ENCODE assay signal across 23 cellular contexts in genomic region chr22:47270463-47271135, GRCh38.
DNase-seq lines count a peak whose midpoint lies in the region; ATAC-seq, FAIRE-seq and TF ChIP-seq lines count a peak whose summit lies in the region.
"Had no signal": no experiment of that assay in that cellular context is flagged by ENCODE, and none has a peak within 500 bp of the region (broad histone marks: within the 10 kb centered on the region; RNA-seq: fewer than 3 reads in every experiment).

No MANE protein-coding gene starts in this region.

- TF ChIP-seq CTCF in HEK293 (tag by site-specific recombination; IDR thresholded peaks at IDR 0.05) (no peak), sigmoid colon (IDR thresholded peaks at IDR 0.05) (no peak)

- H3K27ac ChIP-seq in HEK293 (ENCODE audit: extremely low read depth, low read depth, low read length): no peak overlapping the region
- no peak overlapping the region for H3K27ac ChIP-seq in sigmoid colon
- H3K27ac ChIP-seq: PC-9, SJSA1 had no signal

- WGBS in sigmoid colon, 2 donors: 78 to 92% methylated on average over 14 of the region's 14 CpGs

- H3K9me3 ChIP-seq in HEK293 (ENCODE audit: control insufficient read depth, insufficient read depth, low read depth, low read length) (no peaks in the 10 kb centered on the region), sigmoid colon (peaks cover 0 to 3% (median 0%) of the 10 kb centered on the region in 4 donors)
- H3K9me3 ChIP-seq: BE2C, SJSA1 had no signal

- intact Hi-C loops in sigmoid colon (cut with DNase I): no loop called here

- no peak for ATAC-seq in GM18498 (IDR thresholded peaks at IDR 0.05; ENCODE audit: unreplicated experiment)

- DNase-seq in NCI-H2171 treated with DMSO at 0.1 percent for 48 hours (lab: John Stamatoyannopoulos, UW): peak; percentile 5
- no peak for DNase-seq in NCI-H2171 (lab: John Stamatoyannopoulos, UW)
- DNase-seq in RPMI7951 (ENCODE audit: low read depth): peak; percentile 46
- DNase-seq in sigmoid colon: peak; percentile 38
- DNase-seq in RCC 7860 (ENCODE audit: low spot score): no peak
- no peak for DNase-seq in GM03348 (ENCODE audit: low spot score)
- DNase-seq: 8988T; BE2C; CD4-positive, CD25-positive, alpha-beta regulatory T cell; GOT3; HFFc6; IMR-90; NCI-H1105 treated with DMSO at 0.1 percent for 48 hours; NCI-H1694; NCI-H2081 treated with DMSO at 0.1 percent for 48 hours; NCI-H226; NCI-H526; PC-9 had no signal

- no peak for TF ChIP-seq EP300 in sigmoid colon (IDR thresholded peaks at IDR 0.05)

- H3K4me3 ChIP-seq in HEK293 (ENCODE audit: low read depth, low read length) (no peak overlapping the region), sigmoid colon (no peak overlapping the region)
- H3K4me3 ChIP-seq: PC-9, SJSA1 had no signal

- no peaks in the 10 kb centered on the region for H3K36me3 ChIP-seq in HEK293 (ENCODE audit: control insufficient read depth in 2 of 2, insufficient read depth in 1 of 2, low read length in 2 of 2)
- no peaks in the 10 kb centered on the region for H3K36me3 ChIP-seq in sigmoid colon
- H3K36me3 ChIP-seq: BE2C, SJSA1 had no signal

- H3K27me3 ChIP-seq in sigmoid colon: no peaks in the 10 kb centered on the region
- H3K27me3 ChIP-seq: BE2C had no signal

- no peak for FAIRE-seq in RCC 7860 (lab: Jason Lieb, UNC)
- FAIRE-seq: GM12891, GM18507 had no signal

- POLR2A ChIA-PET in HEK293 (lab: Yijun Ruan, JAX): no interaction called here

- H3K4me1 ChIP-seq in HEK293 (ENCODE audit: control insufficient read depth, insufficient read depth, low read length) (peaks cover 5% of the 10 kb centered on the region), sigmoid colon (no peaks in the 10 kb centered on the region)
- H3K4me1 ChIP-seq: BE2C, SJSA1 had no signal

- TF ChIP-seq POLR2A in sigmoid colon (IDR thresholded peaks at IDR 0.05): no peak

- CTCF ChIA-PET in HEK293 (lab: Yijun Ruan, JAX): no interaction called here

TF ChIP-seq in HEK293, 187 proteins besides CTCF, POLR2A, EP300 and RAD21:
- TF ChIP-seq ZNF350 (tag by site-specific recombination; IDR thresholded peaks at IDR 0.05): 0 out of 2 replicates have a peak, but pooled peaks have one; percentile 13
- peak; percentile 35 for TF ChIP-seq SETDB1 (IDR thresholded peaks at IDR 0.05; ENCODE audit: insufficient read length, low read length)
- TF ChIP-seq ZNF473 (tag by site-specific recombination; IDR thresholded peaks at IDR 0.05): no peak
TF ChIP-seq in HEK293: peak in this region for 2.

Comparison
In these comparisons a context has a peak if more than half of its experiments do, and no peak if none do; other contexts are left out.
1. DNase-seq: peak in NCI-H2171 treated with DMSO at 0.1 percent for 48 hours (single experiment), RPMI7951 (single experiment) and sigmoid colon (single experiment); none in NCI-H2171 (single experiment), RCC 7860 (single experiment) and GM03348 (single experiment).